In the genomic region with DNA sequence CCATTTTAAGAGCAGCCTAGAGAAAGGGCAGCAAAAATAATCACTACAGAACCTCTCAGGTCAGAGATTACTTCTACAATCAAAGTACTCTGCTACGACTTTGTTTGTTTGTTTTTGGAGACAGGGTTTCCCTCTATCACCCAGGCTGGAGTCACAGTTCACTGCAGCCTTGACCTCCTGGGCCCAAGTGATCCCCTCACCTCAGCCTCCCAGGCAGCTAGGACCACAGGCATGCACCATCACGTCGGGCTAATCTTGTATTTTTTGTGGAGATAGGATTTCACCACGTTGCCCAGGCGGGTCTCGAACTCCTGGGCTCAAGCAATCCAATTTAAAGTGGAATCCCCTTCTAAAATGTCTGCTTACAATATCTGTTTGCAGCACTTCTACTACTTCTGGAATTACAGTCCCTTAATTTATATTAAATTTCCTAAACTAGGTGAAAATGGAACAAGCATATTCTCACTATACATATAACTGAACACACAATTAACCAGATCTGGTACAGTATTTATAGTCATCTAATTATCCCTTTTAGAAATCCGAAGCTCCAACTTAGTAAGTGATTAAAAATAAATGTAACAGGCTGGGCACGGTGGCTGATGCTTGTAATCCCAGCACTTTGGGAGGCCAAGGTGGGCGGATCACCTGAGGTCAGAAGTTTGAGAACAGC, we compare ENCODE assay signal across 26 cellular contexts. TPM values are rescaled to one million over a fixed set of nuclear protein-coding genes. Genes with fewer than 3 reads are reported as not detected.
DNase-seq lines count a peak whose midpoint lies in the region; ATAC-seq and TF ChIP-seq lines count a peak whose summit lies in the region.
"Had no signal": no experiment of that assay in that cellular context is flagged by ENCODE, and none has a peak within 500 bp of the region (broad histone marks: within the 10 kb centered on the region; RNA-seq: fewer than 3 reads in every experiment).

No MANE protein-coding gene starts in this region.

- H3K4me3 ChIP-seq in cardiac muscle cell (peak overlapping the region; percentile 8), adipocyte (ENCODE audit: low read length) (no peak overlapping the region), thoracic aorta (peak overlapping the region; percentile 47)
- H3K4me3 ChIP-seq: body of pancreas, left lung had no signal

- no peak overlapping the region for H3K9ac ChIP-seq in adipocyte (ENCODE audit: low read length)

- intact Hi-C loops in left ventricle myocardium superior (cut with micrococcal nuclease): no loop called here

- H3K9me3 ChIP-seq in cardiac muscle cell (ENCODE audit: low read depth): no peaks in the 10 kb centered on the region
- no peaks in the 10 kb centered on the region for H3K9me3 ChIP-seq in adipocyte (ENCODE audit: control insufficient read depth, low read length)
- no peaks in the 10 kb centered on the region for H3K9me3 ChIP-seq in thoracic aorta
- H3K9me3 ChIP-seq: body of pancreas, left lung had no signal

- DNase-seq in cardiac muscle cell (ENCODE audit: low read depth in 1 of 2, low spot score in 1 of 2) (peak in 1 of 2 donors; percentile 29), left ventricle myocardium superior (no peak), adipocyte (ENCODE audit: low read depth) (peak; percentile 41), left kidney (ENCODE audit: low read depth, low spot score) (peak; percentile 67), thoracic aorta (ENCODE audit: low spot score) (no peak), ureter (ENCODE audit: low spot score) (no peak), RKO (ENCODE audit: low spot score) (no peak)
- DNase-seq in activated CD8-positive, alpha-beta memory T cell treated with anti-CD3 and anti-CD28 coated beads for 24 hours: no peak
- DNase-seq: 8988T; activated CD4-positive, alpha-beta memory T cell treated with anti-CD3 and anti-CD28 coated beads for 36 hours; activated naive CD4-positive, alpha-beta T cell treated with Interleukin-2 at 50 U/mL for 16 hours; body of pancreas; C1 segment of cervical spinal cord; dermis blood vessel endothelial cell; EL; left lung; NCI-H1092 treated with DMSO at 0.1 percent for 48 hours; NCI-H524; nucleus accumbens; stimulated activated CD4-positive, alpha-beta T cell treated with anti-CD3 and anti-CD28 coated beads, Interleukin-1b, Interleukin-23, amount 100 ng/mL, for 48 hours; stimulated activated naive CD8-positive, alpha-beta T cell treated with anti-CD3 and anti-CD28 coated beads, Interleukin-15, Interleukin-2, amounts not matched to agents 100 U/mL and 50 U/mL, for 24 hours; T-helper 17 cell; trophoblast cell; WERI-Rb-1 had no signal

- no peak for TF ChIP-seq CTCF in cardiac muscle cell (IDR thresholded peaks at IDR 0.05; ENCODE audit: low read depth, low read length)
- TF ChIP-seq CTCF in thoracic aorta (IDR thresholded peaks at IDR 0.05): no peak

- H3K27me3 ChIP-seq in cardiac muscle cell (no peaks in the 10 kb centered on the region), adipocyte (replicated peaks; ENCODE audit: control insufficient read depth, insufficient read depth, low read length) (no peaks in the 10 kb centered on the region), thoracic aorta (replicated peaks; ENCODE audit: insufficient read depth) (no peaks in the 10 kb centered on the region)
- H3K27me3 ChIP-seq: body of pancreas had no signal

- ATAC-seq in left ventricle myocardium superior (no peak), thoracic aorta (ENCODE audit: insufficient number of reproducible peaks, low FRiP score, low read depth) (no peak)
- ATAC-seq: body of pancreas; left lung; sciatic nerve; stimulated activated naive CD8-positive, alpha-beta T cell treated with anti-CD3 and anti-CD28 coated beads, Interleukin-15, Interleukin-2, amounts not matched to agents 100 U/mL and 50 U/mL, for 24 hours; T-helper 17 cell had no signal

- H3K36me3 ChIP-seq in cardiac muscle cell (no peaks in the 10 kb centered on the region), adipocyte (ENCODE audit: control insufficient read depth, insufficient read depth, low read length, severe bottlenecking) (peaks cover 15% of the 10 kb centered on the region), thoracic aorta (no peaks in the 10 kb centered on the region)
- H3K36me3 ChIP-seq: left lung, WERI-Rb-1 had no signal

- H3K27ac ChIP-seq in cardiac muscle cell: peak overlapping the region; percentile 87
- H3K27ac ChIP-seq in thoracic aorta: peak overlapping the region; percentile 27 to 70
- H3K27ac ChIP-seq: body of pancreas, epithelial cell of prostate, left lung, WERI-Rb-1 had no signal

- H3K4me1 ChIP-seq in cardiac muscle cell (ENCODE audit: low read depth) (peaks cover 43% of the 10 kb centered on the region), adipocyte (ENCODE audit: control insufficient read depth, insufficient read depth, low read length) (peaks cover 41% of the 10 kb centered on the region), thoracic aorta (ENCODE audit: control insufficient read depth in 1 of 2, low read depth in 2 of 2) (peaks cover 34 to 53% of the 10 kb centered on the region in 2 donors)

RNA-seq across cellular contexts. Expression of a gene that starts 4.4 kb away (rescaled TPM):
- total RNA-seq in cardiac muscle cell (58.7 and 127 TPM in 2 replicates), left ventricle myocardium superior (32.9 TPM), thoracic aorta (100 to 1,000 TPM; 107 to 118 TPM), ureter (61.8 TPM)
- polyA plus RNA-seq in cardiac muscle cell: 155 and 297 TPM in 2 replicates

Comparison
In these comparisons a context has a peak if more than half of its experiments do, and no peak if none do; other contexts are left out.
1. DNase-seq: peak in adipocyte (single experiment) and left kidney (single experiment); none in left ventricle myocardium superior (single experiment), thoracic aorta (single experiment), ureter (single experiment), RKO (single experiment) and activated CD8-positive, alpha-beta memory T cell treated with anti-CD3 and anti-CD28 coated beads for 24 hours (single experiment).